In genomic region chr9:94918038-94918753, GRCh38 we compare ENCODE assay signal across 10 cellular contexts.
DNase-seq lines count a peak whose midpoint lies in the region; ATAC-seq and TF ChIP-seq lines count a peak whose summit lies in the region.
"Had no signal": no experiment of that assay in that cellular context is flagged by ENCODE, and none has a peak within 500 bp of the region (broad histone marks: within the 10 kb centered on the region; RNA-seq: fewer than 3 reads in every experiment).

No MANE protein-coding gene starts in this region.

- peak; percentile 47 for TF ChIP-seq CTCF in CD8-positive, alpha-beta T cell (IDR thresholded peaks at IDR 0.05)
- TF ChIP-seq CTCF in osteoblast (IDR thresholded peaks at IDR 0.05; ENCODE audit: extremely low read depth, low read depth, low read length), result no peak
- TF ChIP-seq CTCF in heart left ventricle (IDR thresholded peaks at IDR 0.05), result no peak

- no peaks in the 10 kb centered on the region for H4K20me1 ChIP-seq in osteoblast (ENCODE audit: insufficient read depth, low read length)

- WGBS in heart left ventricle, 4 donors, result 86 to 95% (median 91%) methylated on average over 5 of the region's 5 CpGs

- no peaks in the 10 kb centered on the region for H3K36me3 Mint-ChIP-seq in CD8-positive, alpha-beta T cell

- no peak overlapping the region for H3K27ac Mint-ChIP-seq in CD8-positive, alpha-beta T cell

- no peaks in the 10 kb centered on the region for H3K36me3 ChIP-seq in CD8-positive, alpha-beta T cell (ENCODE audit: insufficient read depth, low read length)
- no peaks in the 10 kb centered on the region for H3K36me3 ChIP-seq in osteoblast (ENCODE audit: insufficient read depth, low read length)
- H3K36me3 ChIP-seq in heart left ventricle, result no peaks in the 10 kb centered on the region
- H3K36me3 ChIP-seq: SJCRH30 had no signal

- ATAC-seq in CD8-positive, alpha-beta T cell, result peak; percentile 77
- ATAC-seq in GM18909 (IDR thresholded peaks at IDR 0.05; ENCODE audit: poor library complexity, unreplicated experiment) (peak; percentile 48), HG02571 (IDR thresholded peaks at IDR 0.05; ENCODE audit: unreplicated experiment) (no peak), heart left ventricle (no peak)

- no peak overlapping the region for H3K4me3 ChIP-seq in CD8-positive, alpha-beta T cell (ENCODE audit: low read depth, low read length)
- H3K4me3 ChIP-seq in osteoblast (ENCODE audit: insufficient read depth, low read length) (no peak overlapping the region), heart left ventricle (no peak overlapping the region)
- H3K4me3 ChIP-seq: psoas muscle, SJCRH30 had no signal

- no peak overlapping the region for H2AFZ ChIP-seq in osteoblast (ENCODE audit: low read length)

- H3K79me2 ChIP-seq in osteoblast (ENCODE audit: insufficient read depth, low read length), result peaks cover 19% of the 10 kb centered on the region

- no peaks in the 10 kb centered on the region for H3K4me1 ChIP-seq in CD8-positive, alpha-beta T cell (ENCODE audit: insufficient read depth, low read length)
- peaks cover 59% of the 10 kb centered on the region for H3K4me1 ChIP-seq in osteoblast (ENCODE audit: insufficient read depth, low read length)
- H3K4me1 ChIP-seq in heart left ventricle, result peaks cover 3 to 56% (median 33%) of the 10 kb centered on the region in 12 donors

- H3K9me3 ChIP-seq in CD8-positive, alpha-beta T cell (ENCODE audit: low read length), result no peaks in the 10 kb centered on the region
- no peaks in the 10 kb centered on the region for H3K9me3 ChIP-seq in osteoblast (ENCODE audit: low read depth, low read length)
- H3K9me3 ChIP-seq in heart left ventricle, result no peaks in the 10 kb centered on the region
- H3K9me3 ChIP-seq: psoas muscle, SJCRH30 had no signal

- POLR2A ChIA-PET in CD8-positive, alpha-beta T cell (lab: Charles Lee), result no interaction called here

- H3K4me1 Mint-ChIP-seq in CD8-positive, alpha-beta T cell (ENCODE audit: low read depth), result peaks cover 3% of the 10 kb centered on the region

- DNase-seq in CD8-positive, alpha-beta T cell, result peak in 1 of 7 experiments; percentile 11
- DNase-seq in MV-4-11 (lab: John Stamatoyannopoulos, UW), result peak; percentile 25
- peak; percentile 36 for DNase-seq in islet precursor cell
- no peak for DNase-seq in NCI-H1417 (lab: John Stamatoyannopoulos, UW)
- DNase-seq in osteoblast (ENCODE audit: insufficient read length, low spot score, missing footprints), result no peak
- no peak for DNase-seq in heart left ventricle
- DNase-seq: psoas muscle, SJCRH30 had no signal

- no peaks in the 10 kb centered on the region for H3K27me3 Mint-ChIP-seq in CD8-positive, alpha-beta T cell (ENCODE audit: low read depth)

- no peak for TF ChIP-seq POLR2A in heart left ventricle (IDR thresholded peaks at IDR 0.05)

- no peaks in the 10 kb centered on the region for H3K27me3 ChIP-seq in CD8-positive, alpha-beta T cell (ENCODE audit: insufficient read depth, low read length)
- no peaks in the 10 kb centered on the region for H3K27me3 ChIP-seq in osteoblast (ENCODE audit: insufficient read depth, low read length)
- H3K27me3 ChIP-seq in heart left ventricle, result no peaks in the 10 kb centered on the region
- H3K27me3 ChIP-seq: SJCRH30 had no signal

- no peaks in the 10 kb centered on the region for H3K9me3 Mint-ChIP-seq in CD8-positive, alpha-beta T cell

- intact Hi-C loops in CD8-positive, alpha-beta T cell (cut with DNase I, micrococcal nuclease), result loop anchor here (1.0 to 5.0 kb wide), 5 partner anchors 56 to 251 kb away; no protein-coding TSS in a partner anchor
- intact Hi-C loops in heart left ventricle (cut with DNase I), result loop anchor here in 2 of 10 donors (10.0 kb wide), 1 partner anchor 133 kb away; no protein-coding TSS in a partner anchor

- H3K4me3 Mint-ChIP-seq in CD8-positive, alpha-beta T cell, result no peak overlapping the region

- CTCF ChIA-PET in CD8-positive, alpha-beta T cell (lab: Charles Lee), result interaction anchor here (0.6 to 4.9 kb wide), 13 partner anchors 14 to 1522 kb away, joined by 3 to 55 read pairs (median 4); no protein-coding TSS in a partner anchor

- no peak overlapping the region for H3K27ac ChIP-seq in CD8-positive, alpha-beta T cell (ENCODE audit: low read depth, low read length)
- H3K27ac ChIP-seq in osteoblast (ENCODE audit: low read depth, low read length) (no peak overlapping the region), heart left ventricle (peak overlapping the region in 1 of 12 donors; percentile 17)
- H3K27ac ChIP-seq: psoas muscle, SJCRH30 had no signal

- H3K4me2 ChIP-seq in osteoblast (ENCODE audit: insufficient read depth, low read length), result no peak overlapping the region

Comparison
In these comparisons a context has a peak if more than half of its experiments do, and no peak if none do; other contexts are left out.
1. ATAC-seq: peak in CD8-positive, alpha-beta T cell (single experiment) and GM18909 (single experiment); none in HG02571 (single experiment) and heart left ventricle (0 of 4).
2. DNase-seq: peak in MV-4-11 (single experiment) and islet precursor cell (single experiment); none in NCI-H1417 (0 of 3), osteoblast (single experiment) and heart left ventricle (0 of 5).